In the genomic region with DNA sequence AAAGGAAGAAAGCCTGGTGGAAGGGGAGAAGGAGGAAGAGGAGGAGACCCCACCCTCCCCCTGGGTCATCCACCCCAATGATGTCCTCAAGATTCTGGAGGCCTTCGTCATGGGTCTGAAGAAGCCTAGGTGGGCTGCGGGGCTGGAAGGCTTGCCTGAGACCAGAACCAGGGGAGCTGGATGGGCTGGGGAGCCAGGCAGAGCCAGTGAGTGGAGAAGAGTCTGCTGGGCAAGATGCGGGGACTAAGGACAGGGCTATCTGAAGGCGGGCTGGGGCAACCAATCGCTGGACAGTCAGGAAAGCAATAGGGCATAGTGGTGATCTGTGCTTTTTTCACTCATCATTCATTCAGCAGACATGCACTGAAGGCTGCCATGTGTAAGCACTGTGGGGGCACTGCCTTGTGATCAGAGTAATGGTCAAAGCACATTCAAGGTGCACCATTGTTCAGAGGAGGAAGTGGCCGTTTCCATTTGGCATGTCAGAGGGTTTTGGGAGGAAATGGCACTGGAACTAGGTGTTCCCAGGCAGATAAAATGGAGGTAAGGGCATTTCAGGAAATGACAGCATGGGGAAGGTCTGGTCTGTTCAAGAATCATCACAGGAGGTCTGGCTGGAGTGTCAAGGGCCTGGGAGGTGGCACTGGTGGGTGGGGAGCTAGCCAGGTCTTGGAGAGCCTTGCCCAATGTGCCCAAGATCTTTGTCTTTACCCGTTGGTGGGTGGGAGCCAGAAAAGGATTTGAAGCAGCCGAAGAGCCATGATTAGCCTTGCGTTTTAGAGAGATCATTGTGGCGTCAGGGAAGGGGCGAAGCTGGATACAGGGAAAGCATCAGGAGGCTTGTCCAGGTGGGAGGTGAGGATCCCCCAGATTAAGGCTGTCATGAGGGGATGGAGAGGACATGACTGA, we compare ENCODE assay signal across 24 cellular contexts. TPM values are rescaled to one million over a fixed set of nuclear protein-coding genes. Genes with fewer than 3 reads are reported as not detected.
DNase-seq lines count a peak whose midpoint lies in the region; ATAC-seq and TF ChIP-seq lines count a peak whose summit lies in the region.
"Had no signal": no experiment of that assay in that cellular context is flagged by ENCODE, and none has a peak within 500 bp of the region (broad histone marks: within the 10 kb centered on the region; RNA-seq: fewer than 3 reads in every experiment).

No MANE protein-coding gene starts in this region.

- intact Hi-C loops in sigmoid colon (cut with DNase I): no loop called here

- H3K27me3 ChIP-seq in sigmoid colon: peaks cover 0 to 3% (median 0%) of the 10 kb centered on the region in 3 donors

- no peak overlapping the region for H3K4me3 ChIP-seq in sigmoid colon
- H3K4me3 ChIP-seq: GM12878, GM23338, PC-9 had no signal

- ATAC-seq in GM21447 (IDR thresholded peaks at IDR 0.05; ENCODE audit: unreplicated experiment): no peak
- ATAC-seq: GM12878, GM23338 had no signal

- no peaks in the 10 kb centered on the region for H3K4me1 ChIP-seq in sigmoid colon

- no peak for TF ChIP-seq EP300 in sigmoid colon (IDR thresholded peaks at IDR 0.05)

- WGBS in sigmoid colon, 2 donors: 83 to 89% methylated on average over 11 of the region's 11 CpGs

- no peak overlapping the region for H3K27ac ChIP-seq in sigmoid colon
- H3K27ac ChIP-seq: PC-9 had no signal

- DNase-seq in NCI-H69 (lab: John Stamatoyannopoulos, UW): peak; percentile 7
- DNase-seq in dermis blood vessel endothelial cell: peak; percentile 80
- DNase-seq in islet precursor cell: peak; percentile 35
- peak; percentile 42 for DNase-seq in sigmoid colon
- no peak for DNase-seq in SKM-1 treated with dmso at 0.1 percent for 144 hours (lab: John Stamatoyannopoulos, UW; ENCODE audit: unreplicated experiment)
- no peak for DNase-seq in amygdala (lab: John Stamatoyannopoulos, UW)
- DNase-seq: CD4-positive, CD25-positive, alpha-beta regulatory T cell; DMS 273 treated with DMSO at 0.1 percent for 48 hours; DMS79 treated with DMSO at 0.1 percent for 48 hours; HCEC 1CT; KG1; NCI-H1092; NCI-H1436; NCI-H187 treated with DMSO at 0.1 percent for 48 hours; NCI-H2227 treated with DMSO at 0.1 percent for 48 hours; NCI-H510A; NCI-H748 treated with DMSO at 0.1 percent for 48 hours; PC-9; RPMI8226; SIG-M5 had no signal

- no peaks in the 10 kb centered on the region for H3K9me3 ChIP-seq in sigmoid colon

- no peaks in the 10 kb centered on the region for H3K36me3 ChIP-seq in sigmoid colon

- no peak for TF ChIP-seq CTCF in sigmoid colon (IDR thresholded peaks at IDR 0.05)

- no peak for TF ChIP-seq POLR2A in sigmoid colon (IDR thresholded peaks at IDR 0.05)

RNA-seq across cellular contexts. Expression of gene OTOF, which starts 24.2 kb away (rescaled TPM):
- total RNA-seq in dermis blood vessel endothelial cell (73.3 and 89.5 TPM in 2 replicates), sigmoid colon (under 1 TPM in 1 of 4 donors, not detected in 3; 0.71 TPM)
- under 1 TPM in 1 of 3 donors, not detected in 2; 0.32 TPM for polyA plus RNA-seq in sigmoid colon
- total RNA-seq: HT1080, PC-9 had no signal

RNA-seq across cellular contexts. Expression of gene DRC1, which starts 52.0 kb away (rescaled TPM):
- total RNA-seq in dermis blood vessel endothelial cell (0.09 and 0.17 TPM in 2 replicates), sigmoid colon (under 1 TPM in 1 of 4 donors, not detected in 3; 0.54 TPM)
- polyA plus RNA-seq in sigmoid colon: under 1 TPM in 1 of 3 donors, not detected in 2; 0.06 TPM
- total RNA-seq: CD4-positive, CD25-positive, alpha-beta regulatory T cell; GM12878; GM23338; HT1080 had no signal
- polyA plus RNA-seq: CD4-positive, CD25-positive, alpha-beta regulatory T cell had no signal

Comparison
In these comparisons a context has a peak if more than half of its experiments do, and no peak if none do; other contexts are left out.
1. DNase-seq: peak in NCI-H69 (single experiment), dermis blood vessel endothelial cell (single experiment), islet precursor cell (single experiment) and sigmoid colon (single experiment); none in SKM-1 treated with dmso at 0.1 percent for 144 hours (single experiment) and amygdala (0 of 56).
2. RNA of gene OTOF, which starts 24.2 kb away (total RNA-seq): 73.3 to 89.5 TPM in dermis blood vessel endothelial cell; 0.71 TPM in sigmoid colon; every median in the first group is over 10 times any median in the second.